ENCODE assay signal across 8 cellular contexts in the genomic region with DNA sequence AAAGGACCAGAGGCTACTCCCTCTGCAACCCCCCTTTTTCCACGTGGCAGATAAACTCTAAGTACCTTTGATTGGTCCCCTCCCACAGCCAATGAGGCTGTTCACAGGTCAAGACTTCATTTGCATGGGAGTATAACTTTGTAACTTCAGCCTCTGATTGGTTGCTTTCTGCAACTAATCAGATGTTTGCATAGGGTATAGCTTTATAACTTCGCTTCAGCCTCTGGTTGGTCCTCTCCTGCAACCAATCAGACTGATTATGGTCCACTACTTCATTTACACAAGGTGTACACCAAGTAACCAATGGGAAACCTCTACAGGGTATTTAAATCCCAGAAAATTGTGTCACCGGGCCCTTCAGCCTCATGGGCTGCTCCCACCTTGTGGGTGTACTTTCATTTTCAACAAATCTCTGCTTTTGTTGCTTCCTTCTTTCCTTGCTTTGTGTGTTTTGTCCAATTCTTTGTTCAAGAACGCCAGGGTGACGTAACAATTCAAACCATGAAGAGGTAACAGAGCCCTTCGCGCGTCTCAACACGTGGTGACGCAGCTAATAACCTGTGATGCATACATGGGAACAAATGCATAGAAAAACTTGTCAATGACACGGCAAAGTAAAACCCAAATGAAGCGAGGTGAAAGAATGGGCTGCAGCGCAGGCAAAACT. TPM values are rescaled to one million over a fixed set of nuclear protein-coding genes. Genes with fewer than 3 reads are reported as not detected.
DNase-seq lines count a peak whose midpoint lies in the region; ATAC-seq, FAIRE-seq and TF ChIP-seq lines count a peak whose summit lies in the region.

No MANE protein-coding gene starts in this region.

- H3K4me2 ChIP-seq in astrocyte (ENCODE audit: low read length): peak overlapping the region; percentile 86

- no peaks in the 10 kb centered on the region for H3K79me2 ChIP-seq in astrocyte (ENCODE audit: insufficient read depth, low read length)

- H3K4me3 ChIP-seq in MG63 (peak overlapping the region; percentile 63), astrocyte (ENCODE audit: insufficient read depth, low read depth, low read length) (peak overlapping the region; percentile 63), mononuclear cell (ENCODE audit: low read length) (peak overlapping the region; percentile 68)

- no peaks in the 10 kb centered on the region for H3K4me1 Mint-ChIP-seq in astrocyte (ENCODE audit: low read depth, unreplicated experiment)

- H4K20me1 ChIP-seq in astrocyte (ENCODE audit: insufficient read depth, low read length): peaks cover 1% of the 10 kb centered on the region

- H2AFZ ChIP-seq in astrocyte (ENCODE audit: low read depth, low read length): peak overlapping the region; percentile 65

- FAIRE-seq in astrocyte (lab: Jason Lieb, UNC): no peak
- no peak for FAIRE-seq in urothelium cell line (lab: Jason Lieb, UNC)

- H3K36me3 ChIP-seq in MG63 (peaks cover 22% of the 10 kb centered on the region), astrocyte (ENCODE audit: insufficient read depth, low read length) (peaks cover 6% of the 10 kb centered on the region)

- peak overlapping the region; percentile 67 for H3K9ac ChIP-seq in astrocyte (ENCODE audit: low read length)

- DNase-seq in COR-L47 (lab: John Stamatoyannopoulos, UW) (peak; percentile 25), MG63 (no peak), astrocyte (ENCODE audit: low read depth) (peak; percentile 9), urothelium cell line (ENCODE audit: low spot score) (no peak), NCI-H187 treated with DMSO at 0.1 percent for 48 hours (lab: John Stamatoyannopoulos, UW) (no peak)

- H3K27me3 ChIP-seq in MG63 (no peaks in the 10 kb centered on the region), astrocyte (ENCODE audit: insufficient read depth, low read length) (no peaks in the 10 kb centered on the region), mononuclear cell (ENCODE audit: insufficient read depth, low read length) (no peaks in the 10 kb centered on the region)

- H3K27ac ChIP-seq in astrocyte (ENCODE audit: low read depth, low read length): no peak overlapping the region

- peaks cover 2% of the 10 kb centered on the region for H3K27me3 Mint-ChIP-seq in astrocyte (ENCODE audit: low read depth, unreplicated experiment)

- ATAC-seq in HG02885 (IDR thresholded peaks at IDR 0.05; ENCODE audit: poor library complexity, unreplicated experiment): no peak
- no peak for ATAC-seq in GM18873 (IDR thresholded peaks at IDR 0.05; ENCODE audit: low FRiP score, unreplicated experiment)

- peaks cover 3% of the 10 kb centered on the region for H3K9me3 Mint-ChIP-seq in astrocyte (ENCODE audit: unreplicated experiment)

- H3K9me3 ChIP-seq in MG63 (no peaks in the 10 kb centered on the region), astrocyte (ENCODE audit: insufficient read depth, low read depth, low read length) (peaks cover 3% of the 10 kb centered on the region), mononuclear cell (ENCODE audit: low read depth, low read length) (no peaks in the 10 kb centered on the region)

- TF ChIP-seq CTCF in astrocyte (IDR thresholded peaks at IDR 0.05; ENCODE audit: insufficient read depth, low read depth, low read length): no peak

- no peak overlapping the region for H3K27ac Mint-ChIP-seq in astrocyte (ENCODE audit: unreplicated experiment)

- peaks cover 5% of the 10 kb centered on the region for H3K4me1 ChIP-seq in astrocyte (ENCODE audit: insufficient read depth, low read length)
- peaks cover 32% of the 10 kb centered on the region for H3K4me1 ChIP-seq in mononuclear cell (ENCODE audit: insufficient read depth, low read length)

- H3K4me3 Mint-ChIP-seq in astrocyte (ENCODE audit: unreplicated experiment): no peak overlapping the region

- H3K36me3 Mint-ChIP-seq in astrocyte (ENCODE audit: low read depth, unreplicated experiment): peaks cover 25% of the 10 kb centered on the region

RNA-seq across cellular contexts. Expression of gene VPS26C, which starts 47.2 kb away (rescaled TPM):
- total RNA-seq in MG63 (2014; rRNA removed; shearing (Covaris generic); ENCODE audit: low replicate concordance): 33.1 and 65.5 TPM in 2 replicates
- total RNA-seq in astrocyte (47.2 and 52.9 TPM in 2 replicates), mononuclear cell (57.3 TPM)

Comparison
In these comparisons a context has a peak if more than half of its experiments do, and no peak if none do; other contexts are left out.
1. DNase-seq: peak in COR-L47 (single experiment) and astrocyte (single experiment); none in MG63 (single experiment), urothelium cell line (single experiment) and NCI-H187 treated with DMSO at 0.1 percent for 48 hours (single experiment).
2. Peak in every context shown above with its lines, with median percentiles within 50 percentile points of each other: H3K4me3 ChIP-seq.